In the genomic region with DNA sequence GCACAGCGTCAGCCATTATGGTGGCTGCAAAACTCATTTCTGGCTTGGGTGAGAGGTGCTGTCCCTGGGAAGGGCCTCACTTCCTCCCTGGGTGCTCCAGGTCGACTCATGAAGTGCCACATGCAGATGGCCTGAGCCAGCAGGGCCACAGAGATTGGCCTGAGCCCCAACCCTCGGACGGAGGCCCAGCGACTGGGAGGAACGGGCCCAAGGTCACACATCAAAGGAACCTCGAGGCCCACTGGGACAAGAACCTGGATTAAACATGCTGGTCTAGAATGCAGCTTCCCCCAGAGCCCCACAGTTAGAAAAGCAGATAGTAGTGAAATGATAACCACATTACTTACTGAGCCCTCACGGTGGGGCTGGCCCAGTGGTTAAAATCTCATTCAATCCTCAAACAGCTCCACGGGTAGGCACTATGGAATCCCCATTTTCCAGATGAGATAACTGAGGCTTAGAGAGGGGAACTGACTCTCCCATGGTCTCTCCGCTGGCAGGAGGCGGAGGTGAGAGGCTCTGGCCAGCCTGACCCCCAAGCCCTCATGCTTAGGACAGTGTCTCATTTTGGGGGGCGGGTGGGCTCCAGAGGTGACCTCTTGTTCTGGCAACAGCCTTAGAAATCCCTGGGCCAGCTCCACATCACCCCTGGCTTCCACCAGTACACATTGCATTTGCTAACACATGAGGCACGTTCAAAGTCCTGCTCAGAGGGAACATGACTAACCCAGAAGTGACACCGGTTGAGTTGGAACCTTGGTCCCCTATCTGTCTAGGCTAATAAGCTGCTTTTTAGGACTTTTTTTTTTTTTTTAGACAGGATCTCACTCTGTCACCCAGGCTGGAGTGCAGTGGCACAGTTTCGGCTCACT, we compare ENCODE assay signal across 1 cellular context.
TF ChIP-seq lines count a peak whose summit lies in the region.

No MANE protein-coding gene starts in this region.

TF ChIP-seq in HepG2, 621 proteins besides CTCF, POLR2A, EP300 and RAD21 (continued from another document and continues in another):
- peak; percentile 97 for TF ChIP-seq ZNF362 (CRISPR knock-in tag; IDR thresholded peaks at IDR 0.05; ENCODE audit: borderline replicate concordance)
- TF ChIP-seq, protein P1, sequence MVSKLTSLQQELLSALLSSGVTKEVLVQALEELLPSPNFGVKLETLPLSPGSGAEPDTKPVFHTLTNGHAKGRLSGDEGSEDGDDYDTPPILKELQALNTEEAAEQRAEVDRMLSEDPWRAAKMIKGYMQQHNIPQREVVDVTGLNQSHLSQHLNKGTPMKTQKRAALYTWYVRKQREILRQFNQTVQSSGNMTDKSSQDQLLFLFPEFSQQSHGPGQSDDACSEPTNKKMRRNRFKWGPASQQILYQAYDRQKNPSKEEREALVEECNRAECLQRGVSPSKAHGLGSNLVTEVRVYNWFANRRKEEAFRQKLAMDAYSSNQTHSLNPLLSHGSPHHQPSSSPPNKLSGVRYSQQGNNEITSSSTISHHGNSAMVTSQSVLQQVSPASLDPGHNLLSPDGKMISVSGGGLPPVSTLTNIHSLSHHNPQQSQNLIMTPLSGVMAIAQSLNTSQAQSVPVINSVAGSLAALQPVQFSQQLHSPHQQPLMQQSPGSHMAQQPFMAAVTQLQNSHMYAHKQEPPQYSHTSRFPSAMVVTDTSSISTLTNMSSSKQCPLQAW (CRISPR knock-in tag; IDR thresholded peaks at IDR 0.05), result peak; percentile 25; the same call in 1 of the 2 replicates
- TF ChIP-seq FOXA1 (IDR thresholded peaks at IDR 0.05), result no peak
- TF ChIP-seq FOXA1 (CRISPR knock-in tag; IDR thresholded peaks at IDR 0.05), result peak; percentile 66
- TF ChIP-seq ZBTB42 (CRISPR knock-in tag; IDR thresholded peaks at IDR 0.05), result no peak
- no peak for TF ChIP-seq ZNF138 (CRISPR knock-in tag; IDR thresholded peaks at IDR 0.05; ENCODE audit: low read depth)
- TF ChIP-seq ZNF253 (CRISPR knock-in tag; IDR thresholded peaks at IDR 0.05; ENCODE audit: borderline replicate concordance), result no peak
- peak; percentile 48; the same call in 1 of the 2 replicates for TF ChIP-seq ISL2 (CRISPR knock-in tag; IDR thresholded peaks at IDR 0.05)
- TF ChIP-seq ZNF274 (CRISPR knock-in tag; IDR thresholded peaks at IDR 0.05), result peak; percentile 84
- peak; percentile 42 for TF ChIP-seq ZNF768 (CRISPR knock-in tag; IDR thresholded peaks at IDR 0.05)
- no peak; the same call in 1 of the 2 replicates for TF ChIP-seq KDM5A (IDR thresholded peaks at IDR 0.05; ENCODE audit: borderline replicate concordance, low read length)
- 0 out of 2 replicates have a peak, but pooled peaks have one; percentile 53 for TF ChIP-seq ZNF33B (CRISPR knock-in tag; IDR thresholded peaks at IDR 0.05)
- peak; percentile 96 for TF ChIP-seq ZMYM2 (CRISPR knock-in tag; IDR thresholded peaks at IDR 0.05)
- TF ChIP-seq ZBTB21 (CRISPR knock-in tag; IDR thresholded peaks at IDR 0.05), result no peak
- 0 out of 2 replicates have a peak, but pooled peaks have one; percentile 14 for TF ChIP-seq HMG20B (CRISPR knock-in tag; conservative IDR thresholded peaks at IDR 0.05)
- TF ChIP-seq ZMYM4 (CRISPR knock-in tag; IDR thresholded peaks at IDR 0.05), result peak; percentile 56; the same call in 1 of the 2 replicates
- peak; percentile 29 for TF ChIP-seq ETV5 (CRISPR knock-in tag; IDR thresholded peaks at IDR 0.05; ENCODE audit: borderline replicate concordance)
- TF ChIP-seq RFXANK (CRISPR knock-in tag; IDR thresholded peaks at IDR 0.05), result no peak
- no peak for TF ChIP-seq PRPF4 (IDR thresholded peaks at IDR 0.05; ENCODE audit: low read depth, low read length, poor library complexity, severe bottlenecking)
- peak; percentile 46 for TF ChIP-seq ZNF205 (CRISPR knock-in tag; IDR thresholded peaks at IDR 0.05)
- peak; percentile 95 for TF ChIP-seq HNF4A (CRISPR knock-in tag; IDR thresholded peaks at IDR 0.05)
- peak; percentile 42; the same call in 1 of the 2 replicates for TF ChIP-seq ZNF318 (CRISPR knock-in tag; IDR thresholded peaks at IDR 0.05)
- peak; percentile 62; the same call in 1 of the 2 replicates for TF ChIP-seq NFKB2 (CRISPR knock-in tag; IDR thresholded peaks at IDR 0.05; ENCODE audit: borderline replicate concordance)
- no peak for TF ChIP-seq TGIF2 (CRISPR knock-in tag; IDR thresholded peaks at IDR 0.05)
- peak; percentile 61; the same call in 1 of the 2 replicates for TF ChIP-seq EHMT2 (IDR thresholded peaks at IDR 0.05; ENCODE audit: borderline replicate concordance, low read depth, low read length)
- peak; percentile 10; the same call in 1 of the 2 replicates for TF ChIP-seq BRCA1 (CRISPR knock-in tag; IDR thresholded peaks at IDR 0.05)
- peak; percentile 79 for TF ChIP-seq ZNF605 (CRISPR knock-in tag; IDR thresholded peaks at IDR 0.05)
- TF ChIP-seq, protein P2, sequence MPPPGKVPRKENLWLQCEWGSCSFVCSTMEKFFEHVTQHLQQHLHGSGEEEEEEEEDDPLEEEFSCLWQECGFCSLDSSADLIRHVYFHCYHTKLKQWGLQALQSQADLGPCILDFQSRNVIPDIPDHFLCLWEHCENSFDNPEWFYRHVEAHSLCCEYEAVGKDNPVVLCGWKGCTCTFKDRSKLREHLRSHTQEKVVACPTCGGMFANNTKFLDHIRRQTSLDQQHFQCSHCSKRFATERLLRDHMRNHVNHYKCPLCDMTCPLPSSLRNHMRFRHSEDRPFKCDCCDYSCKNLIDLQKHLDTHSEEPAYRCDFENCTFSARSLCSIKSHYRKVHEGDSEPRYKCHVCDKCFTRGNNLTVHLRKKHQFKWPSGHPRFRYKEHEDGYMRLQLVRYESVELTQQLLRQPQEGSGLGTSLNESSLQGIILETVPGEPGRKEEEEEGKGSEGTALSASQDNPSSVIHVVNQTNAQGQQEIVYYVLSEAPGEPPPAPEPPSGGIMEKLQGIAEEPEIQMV (CRISPR knock-in tag; IDR thresholded peaks at IDR 0.05; ENCODE audit: low read depth), result peak; percentile 75; the same call in 1 of the 2 replicates
- peak; percentile 80; the same call in 1 of the 2 replicates for TF ChIP-seq ZNF431 (CRISPR knock-in tag; IDR thresholded peaks at IDR 0.05; ENCODE audit: borderline replicate concordance, low read depth)
- TF ChIP-seq SALL1 (CRISPR knock-in tag; IDR thresholded peaks at IDR 0.05), result peak; percentile 52
- TF ChIP-seq ZNF513 (CRISPR knock-in tag; conservative IDR thresholded peaks at IDR 0.05), result no peak
- TF ChIP-seq TBL1XR1 (IDR thresholded peaks at IDR 0.05; ENCODE audit: borderline replicate concordance, low read length, partially characterized antibody), result no peak
- no peak for TF ChIP-seq GRHL1 (CRISPR knock-in tag; conservative IDR thresholded peaks at IDR 0.05)
- TF ChIP-seq ZNF30 (CRISPR knock-in tag; IDR thresholded peaks at IDR 0.05), result no peak
- TF ChIP-seq ZNF558 (CRISPR knock-in tag; IDR thresholded peaks at IDR 0.05; ENCODE audit: borderline replicate concordance), result peak; percentile 87; the same call in 1 of the 2 replicates
